In genomic region chr12:71828813-71829212, GRCh38 we compare ENCODE assay signal across 23 cellular contexts. TPM values are rescaled to one million over a fixed set of nuclear protein-coding genes. Genes with fewer than 3 reads are reported as not detected.
DNase-seq lines count a peak whose midpoint lies in the region; ATAC-seq, FAIRE-seq and TF ChIP-seq lines count a peak whose summit lies in the region.
"Had no signal": no experiment of that assay in that cellular context is flagged by ENCODE, and none has a peak within 500 bp of the region (broad histone marks: within the 10 kb centered on the region; RNA-seq: fewer than 3 reads in every experiment).

No MANE protein-coding gene starts in this region.

- dilution Hi-C loops in IMR-90 (cut with HindIII; ENCODE audit: low sequenced_read_pairs, unreplicated experiment): no loop called here

- H3K27ac ChIP-seq in A549 (no peak overlapping the region), IMR-90 (ENCODE audit: insufficient read depth, low read length) (no peak overlapping the region), K562 (ENCODE audit: extremely low read depth, low read depth, low read length) (no peak overlapping the region)
- H3K27ac ChIP-seq in CD4-positive, alpha-beta memory T cell (ENCODE audit: low read depth, low read length): no peak overlapping the region
- H3K27ac ChIP-seq: BLaER1 treated with 17β-estradiol and CSF1 and Interleukin-3, amounts not matched to agents 10 nM and 100 nM; C4-2B had no signal

- H3K27ac Mint-ChIP-seq in CD4-positive, alpha-beta memory T cell: no peak overlapping the region
- H3K27ac Mint-ChIP-seq: B cell; CD4-positive, alpha-beta T cell; CD8-positive, alpha-beta memory T cell had no signal

- no peaks in the 10 kb centered on the region for H3K4me1 ChIP-seq in A549
- no peaks in the 10 kb centered on the region for H3K4me1 ChIP-seq in IMR-90 (ENCODE audit: control insufficient read depth, insufficient read depth, low read length)
- no peaks in the 10 kb centered on the region for H3K4me1 ChIP-seq in K562 (replicated peaks in 1 of 2; ENCODE audit: control insufficient read depth in 2 of 2, insufficient read depth in 2 of 2, low read length in 2 of 2)
- H3K4me1 ChIP-seq in CD4-positive, alpha-beta memory T cell (ENCODE audit: insufficient read depth, low read length): no peaks in the 10 kb centered on the region
- H3K4me1 ChIP-seq: BLaER1 treated with 17β-estradiol and CSF1 and Interleukin-3, amounts not matched to agents 10 nM and 100 nM had no signal

- H3K23ac ChIP-seq in IMR-90 (ENCODE audit: low read depth, low read length): no peak overlapping the region

- H3K4me2 ChIP-seq in A549: no peak overlapping the region
- H3K4me2 ChIP-seq in IMR-90 (ENCODE audit: low read depth, low read length): no peak overlapping the region
- no peak overlapping the region for H3K4me2 ChIP-seq in K562 (ENCODE audit: insufficient read depth, low read length)
- H3K4me2 ChIP-seq: BLaER1 treated with 17β-estradiol and CSF1 and Interleukin-3, amounts not matched to agents 10 nM and 100 nM had no signal

- H3K9ac ChIP-seq in IMR-90 (ENCODE audit: low read depth, low read length) (no peak overlapping the region), K562 (ENCODE audit: insufficient read depth in 1 of 2, low read depth in 2 of 2, low read length in 2 of 2) (no peak overlapping the region)
- H3K9ac ChIP-seq: BLaER1 treated with 17β-estradiol and CSF1 and Interleukin-3, amounts not matched to agents 10 nM and 100 nM had no signal

- intact Hi-C loops in IMR-90 (cut with micrococcal nuclease) (no loop called here), K562 (cut with micrococcal nuclease) (no loop called here)
- intact Hi-C loops in CD4-positive, alpha-beta memory T cell (cut with micrococcal nuclease): no loop called here

- H4K5ac ChIP-seq in IMR-90 (ENCODE audit: low read depth, low read length): no peak overlapping the region

- FAIRE-seq in A549 (lab: Jason Lieb, UNC): no peak
- no peak for FAIRE-seq in K562 (lab: Jason Lieb, UNC)
- FAIRE-seq: A204.1, G401.6, GM12891, GM19239 had no signal

- in situ Hi-C loops in IMR-90 (cut with MboI; ENCODE audit: low sequenced_read_pairs): no loop called here
- in situ Hi-C loops in K562 (cut with MboI): no loop called here

- no peak for TF ChIP-seq RAD21 in A549 (conservative IDR thresholded peaks at IDR 0.05 in 1 of 2, IDR thresholded peaks at IDR 0.05 in 1 of 2)
- no peak for TF ChIP-seq RAD21 in IMR-90 (IDR thresholded peaks at IDR 0.05; ENCODE audit: low read length)
- no peak for TF ChIP-seq RAD21 in K562 (CRISPR knock-in tag; conservative IDR thresholded peaks at IDR 0.05 in 1 of 2, IDR thresholded peaks at IDR 0.05 in 1 of 2)

- no peak overlapping the region for H3K56ac ChIP-seq in IMR-90 (ENCODE audit: extremely low read depth, insufficient read depth, low read length)

- H3K18ac ChIP-seq in IMR-90 (ENCODE audit: low read depth, low read length): no peak overlapping the region

- no peak overlapping the region for H3K4me3 Mint-ChIP-seq in CD4-positive, alpha-beta memory T cell
- H3K4me3 Mint-ChIP-seq: B cell; CD4-positive, alpha-beta T cell; CD8-positive, alpha-beta memory T cell had no signal

- no peaks in the 10 kb centered on the region for H3K36me3 Mint-ChIP-seq in CD4-positive, alpha-beta memory T cell
- H3K36me3 Mint-ChIP-seq: CD8-positive, alpha-beta memory T cell had no signal

- BruUV-seq in IMR-90 (replicated peaks; lab: Mats Ljungman, UMichigan) (no TSS peak), K562 (replicated peaks; lab: Mats Ljungman, UMichigan) (no TSS peak)

- H3K4ac ChIP-seq in IMR-90 (ENCODE audit: low read depth, low read length): no peak overlapping the region

- no peak overlapping the region for H2BK15ac ChIP-seq in IMR-90 (ENCODE audit: low read depth, low read length)

- H3K9me1 ChIP-seq in IMR-90 (ENCODE audit: insufficient read depth, low read length): no peaks in the 10 kb centered on the region
- H3K9me1 ChIP-seq in K562 (ENCODE audit: control insufficient read depth, insufficient read depth, low read length): no peaks in the 10 kb centered on the region

- H2AFZ ChIP-seq in IMR-90 (replicated peaks; ENCODE audit: low read length, poor library complexity): no peak overlapping the region
- no peak overlapping the region for H2AFZ ChIP-seq in K562 (ENCODE audit: low read depth, low read length)

- no peaks in the 10 kb centered on the region for H3K9me3 ChIP-seq in A549
- no peaks in the 10 kb centered on the region for H3K9me3 ChIP-seq in IMR-90 (ENCODE audit: control insufficient read depth, insufficient read depth, low read length)
- H3K9me3 ChIP-seq in K562 (replicated peaks; ENCODE audit: control insufficient read depth, insufficient read depth, low read depth, low read length): no peaks in the 10 kb centered on the region
- H3K9me3 ChIP-seq in CD4-positive, alpha-beta memory T cell (ENCODE audit: control insufficient read depth in 1 of 2, low read length in 2 of 2): no peaks in the 10 kb centered on the region
- H3K9me3 ChIP-seq: BLaER1 treated with 17β-estradiol and CSF1 and Interleukin-3, amounts not matched to agents 10 nM and 100 nM had no signal

- no peak overlapping the region for H3K14ac ChIP-seq in IMR-90 (replicated peaks; ENCODE audit: low read depth, low read length)

- no peak overlapping the region for H2AK9ac ChIP-seq in IMR-90 (replicated peaks; ENCODE audit: low read depth, low read length, poor library complexity)

- H4K91ac ChIP-seq in IMR-90 (ENCODE audit: insufficient read depth, low read depth, low read length): no peak overlapping the region

- DNase-seq in A549 (ENCODE audit: low read depth in 1 of 2, low spot score in 1 of 2) (no peak), IMR-90 (no peak), K562 (ENCODE audit: extremely low read depth in 1 of 4, low spot score in 3 of 4) (no peak), DMS53 treated with DMSO at 0.1 percent for 48 hours (lab: John Stamatoyannopoulos, UW; ENCODE audit: unreplicated experiment) (no peak)
- no peak for DNase-seq in CD4-positive, alpha-beta memory T cell
- DNase-seq: 8988T; AML-193; CD4-positive, alpha-beta T cell; CD8-positive, alpha-beta memory T cell; COR-L47; DMS 273 treated with DMSO at 0.1 percent for 48 hours; DMS153; DMS53; DMS79 treated with DMSO at 0.1 percent for 48 hours; GF-D8 had no signal

- H3K36me3 ChIP-seq in IMR-90 (ENCODE audit: control insufficient read depth, insufficient read depth, low read length) (no peaks in the 10 kb centered on the region), K562 (ENCODE audit: control insufficient read depth, insufficient read depth, low read length) (no peaks in the 10 kb centered on the region)
- no peaks in the 10 kb centered on the region for H3K36me3 ChIP-seq in CD4-positive, alpha-beta memory T cell (ENCODE audit: insufficient read depth, low read length)
- H3K36me3 ChIP-seq: BLaER1 treated with 17β-estradiol and CSF1 and Interleukin-3, amounts not matched to agents 10 nM and 100 nM had no signal

- no peaks in the 10 kb centered on the region for H3K79me2 ChIP-seq in K562 (ENCODE audit: control insufficient read depth, insufficient read depth, low read length)

- no peaks in the 10 kb centered on the region for H3K4me1 Mint-ChIP-seq in CD4-positive, alpha-beta memory T cell
- H3K4me1 Mint-ChIP-seq: B cell; CD8-positive, alpha-beta memory T cell had no signal

- H3K9me3 Mint-ChIP-seq in CD4-positive, alpha-beta memory T cell: peaks cover 0 to 1% (median 0%) of the 10 kb centered on the region in 8 donors
- H3K9me3 Mint-ChIP-seq: CD4-positive, alpha-beta T cell; CD8-positive, alpha-beta memory T cell had no signal

- CTCF ChIA-PET in A549 (lab: Yijun Ruan, JAX) (interaction anchor here (1.1 kb wide), 1 partner anchor 18 kb away, joined by 3 read pairs; no protein-coding TSS in a partner anchor), IMR-90 (lab: Yijun Ruan, JAX) (no interaction called here), K562 (lab: Yijun Ruan, JAX; ENCODE audit: low intra/inter-chr PET ratio) (no interaction called here)
- CTCF ChIA-PET in CD4-positive, alpha-beta memory T cell (lab: Charles Lee; ENCODE audit: partially characterized antibody): interaction anchor here (1.8 kb wide), 1 partner anchor 17 kb away, joined by 3 read pairs; no protein-coding TSS in a partner anchor

- ATAC-seq in A549 (no peak), IMR-90 (ENCODE audit: low read depth) (no peak), K562 (no peak), HG02938 (IDR thresholded peaks at IDR 0.05; ENCODE audit: unreplicated experiment) (no peak)

- POLR2A ChIA-PET in A549 (lab: Yijun Ruan, JAX) (no interaction called here), IMR-90 (lab: Charles Lee; ENCODE audit: unreplicated experiment) (no interaction called here), K562 (lab: Yijun Ruan, JAX) (no interaction called here)
- POLR2A ChIA-PET in CD4-positive, alpha-beta memory T cell (lab: Charles Lee; ENCODE audit: partially characterized antibody): no interaction called here

- H4K20me1 ChIP-seq in IMR-90 (ENCODE audit: insufficient read depth, low read length) (no peaks in the 10 kb centered on the region), K562 (replicated peaks; ENCODE audit: control insufficient read depth, insufficient read depth, low read length) (no peaks in the 10 kb centered on the region)
- H4K20me1 ChIP-seq: BLaER1 treated with 17β-estradiol and CSF1 and Interleukin-3, amounts not matched to agents 10 nM and 100 nM had no signal

- peaks cover 2 to 8% of the 10 kb centered on the region in 2 donors for H3K27me3 Mint-ChIP-seq in CD4-positive, alpha-beta memory T cell

- no peak overlapping the region for H4K8ac ChIP-seq in IMR-90 (ENCODE audit: low read depth in 2 of 2, low read length in 2 of 2)

- H3K27me3 ChIP-seq in IMR-90 (ENCODE audit: control insufficient read depth, insufficient read depth, low read length) (peaks cover 2% of the 10 kb centered on the region; the same call in 1 of the 2 replicates), K562 (ENCODE audit: control insufficient read depth in 2 of 2, insufficient read depth in 2 of 2, low read length in 2 of 2) (peaks cover 6 to 16% of the 10 kb centered on the region in 2 experiments; a peak in 3 of 5 replicates)
- no peaks in the 10 kb centered on the region for H3K27me3 ChIP-seq in CD4-positive, alpha-beta memory T cell (ENCODE audit: insufficient read depth, low read length)
- H3K27me3 ChIP-seq: BLaER1 treated with 17β-estradiol and CSF1 and Interleukin-3, amounts not matched to agents 10 nM and 100 nM had no signal

- no peak overlapping the region for H2BK20ac ChIP-seq in IMR-90 (ENCODE audit: low read depth, low read length)

- TF ChIP-seq EP300 in A549 (IDR thresholded peaks at IDR 0.05) (no peak), K562 (IDR thresholded peaks at IDR 0.05; ENCODE audit: low read length) (no peak)

- H3K4me3 ChIP-seq in A549 (no peak overlapping the region), IMR-90 (ENCODE audit: insufficient read depth, low read depth, low read length) (no peak overlapping the region), K562 (no peak overlapping the region)
- H3K4me3 ChIP-seq in CD4-positive, alpha-beta memory T cell (ENCODE audit: low read length in 2 of 2): no peak overlapping the region
- H3K4me3 ChIP-seq: BLaER1 treated with 17β-estradiol and CSF1 and Interleukin-3, amounts not matched to agents 10 nM and 100 nM had no signal

- no peak overlapping the region for H2BK120ac ChIP-seq in IMR-90 (ENCODE audit: low read depth, low read length)

- TF ChIP-seq CTCF in A549 (IDR thresholded peaks at IDR 0.05) (no peak), IMR-90 (conservative IDR thresholded peaks at IDR 0.05; ENCODE audit: low read depth, low read length) (no peak), K562 (IDR thresholded peaks at IDR 0.05 in 2 of 3, conservative IDR thresholded peaks at IDR 0.05 in 1 of 3; ENCODE audit: insufficient read depth in 2 of 3, low read depth in 1 of 3, low read length in 3 of 3) (no peak)

- WGBS in A549 (ENCODE audit: missing lambda C conversion rate): 88% methylated on average over 2 of the region's 2 CpGs
- WGBS in IMR-90 (ENCODE audit: extremely low coverage in 2 of 2, insufficient read length in 1 of 2), 2 experiments: no CpG with 5 or more reads among the region's 2 CpGs
- WGBS in K562 (ENCODE audit: insufficient coverage, low coverage, missing lambda C conversion rate): 55% methylated on average over 2 of the region's 2 CpGs

- no peaks in the 10 kb centered on the region for H3K79me1 ChIP-seq in IMR-90 (ENCODE audit: low read depth in 1 of 2, low read length in 2 of 2)

- no peak overlapping the region for H2BK5ac ChIP-seq in IMR-90 (ENCODE audit: low read depth, low read length, poor library complexity, severe bottlenecking)

- TF ChIP-seq POLR2A in A549 (IDR thresholded peaks at IDR 0.05; ENCODE audit: low read length): no peak
- no peak for TF ChIP-seq POLR2A in IMR-90 (IDR thresholded peaks at IDR 0.05; ENCODE audit: low read depth, low read length)
- no peak for TF ChIP-seq POLR2A in K562 (conservative IDR thresholded peaks at IDR 0.05)

- H2AK5ac ChIP-seq in IMR-90 (ENCODE audit: low read depth, low read length): no peak overlapping the region

RNA-seq across cellular contexts. Expression of gene TBC1D15, which starts 10.7 kb away (rescaled TPM):
- polyA plus RNA-seq in A549 (2011; rRNA removed) (37.8 and 52.2 TPM in 2 replicates), A549 (2017; fragmentation: RNase III; extraction: RNeasy Plus Mini Kit Qiagen cat#74134 plus additional on column Dnase treatment) (34.8 to 42.2 TPM (median 41.9 TPM) in 3 replicates), IMR-90 (2012; rRNA removed) (10.1 and 14.2 TPM in 2 replicates), K562 (2011; rRNA removed) (44.4 and 52.0 TPM in 2 replicates), K562 (2014; fragmentation: Illumina TruSeq; extraction: Trizol) (38.3 and 38.4 TPM in 2 replicates), K562 (2014; fragmentation: Nextera tagmentation; extraction: Ambion mirVana) (10 to 100 TPM; 31.3 to 32.5 TPM), K562 (2014; rRNA removed) (31.3 and 34.1 TPM in 2 replicates)
- polyA plus RNA-seq in A549 (2012; cell fraction: cytosol; rRNA removed): 8.8 and 9.4 TPM in 2 replicates
- polyA plus RNA-seq in A549 (2012; cell fraction: nucleus; rRNA removed): 5.9 and 9.2 TPM in 2 replicates
- 16.5 and 18.1 TPM in 2 replicates for polyA minus RNA-seq in A549 (2011; rRNA and poly(A)+ RNA removed)
- total RNA-seq in IMR-90 (2012; rRNA removed) (12.5 and 18.3 TPM in 2 replicates), K562 (2014; rRNA removed) (13.5 and 14.9 TPM in 2 replicates), K562 (2014; rRNA removed; fragmentation: Illumina TruSeq; extraction: Trizol) (24.8 and 33.7 TPM in 2 replicates), K562 (2015; rRNA removed; fragmentation: Illumina TruSeq; extraction: Trizol) (18.4 and 20.5 TPM in 2 replicates), K562 (2021) (30.8 and 31.3 TPM in 2 replicates)
- polyA plus RNA-seq in IMR-90 (2012; cell fraction: cytosol; rRNA removed): 1.8 and 4.2 TPM in 2 replicates
- polyA plus RNA-seq in IMR-90 (2012; cell fraction: nucleus; rRNA removed; ENCODE audit: low replicate concordance): 2.7 and 24.8 TPM in 2 replicates
- total RNA-seq in K562 (2011; cell fraction: chromatin; rRNA removed; ENCODE audit: low replicate concordance): 16.1 and 86.7 TPM in 2 replicates
- 7.0 and 11.6 TPM in 2 replicates for total RNA-seq in K562 (2011; cell fraction: nucleolus; rRNA removed)
- total RNA-seq in K562 (2011; cell fraction: nucleoplasm; rRNA removed): 30.6 and 51.6 TPM in 2 replicates
- 5.7 and 13.2 TPM in 2 replicates for polyA plus RNA-seq in K562 (2011; cell fraction: cytosol; rRNA removed)
- 24.0 and 45.1 TPM in 2 replicates for polyA plus RNA-seq in K562 (2011; cell fraction: nucleus; rRNA removed)
- polyA plus RNA-seq in K562 (2012): 30.2 and 31.5 TPM in 2 replicates
- 61.2 and 76.5 TPM in 2 replicates for polyA minus RNA-seq in K562 (2011; rRNA and poly(A)+ RNA removed)
- 13.4 and 18.0 TPM in 2 replicates for polyA minus RNA-seq in K562 (2011; cell fraction: cytosol; rRNA and poly(A)+ RNA removed)
- 28.1 and 60.3 TPM in 2 replicates for polyA minus RNA-seq in K562 (2011; cell fraction: nucleus; rRNA and poly(A)+ RNA removed)
- 10 to 100 TPM; 88.5 to 97.3 TPM for total RNA-seq in CD4-positive, alpha-beta memory T cell
- 10 to 100 TPM; 37.4 to 46.3 TPM for polyA plus RNA-seq in CD4-positive, alpha-beta memory T cell

Comparison
In these comparisons a context has a peak if more than half of its experiments do, and no peak if none do; other contexts are left out.
1. CTCF ChIA-PET loops: an anchor here in A549 (1.1 kb wide) and CD4-positive, alpha-beta memory T cell (1.8 kb wide); none called in IMR-90 and K562.
2. Of the 35 proteins assayed by ChIP-seq in both K562 and A549: peak only in K562: none; only in A549: none; in both: CEBPB; in neither: 34.